Comparison of ENCODE assay signal across 1 cellular context in the genomic region with DNA sequence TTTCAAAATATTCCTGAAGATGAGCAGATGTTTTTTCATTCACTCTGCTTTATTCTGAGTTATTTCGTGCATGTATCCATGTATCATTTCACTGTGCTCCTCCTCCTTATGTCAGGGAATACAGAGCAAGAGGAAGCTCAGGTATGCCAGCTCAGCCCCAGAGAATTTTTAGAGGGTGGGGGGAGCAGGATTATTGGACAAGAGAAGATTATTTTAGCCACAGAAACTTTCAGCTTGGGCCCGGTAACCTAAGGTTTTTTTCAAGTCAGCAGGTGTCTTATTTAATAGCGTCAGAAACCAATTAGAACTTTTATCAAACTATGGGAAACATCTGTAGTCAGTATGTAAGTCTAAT.
TF ChIP-seq lines count a peak whose summit lies in the region.

No MANE protein-coding gene starts in this region.

TF ChIP-seq in H1, 55 proteins besides CTCF, POLR2A, EP300 and RAD21:
- no peak for TF ChIP-seq EZH2 (IDR thresholded peaks at IDR 0.05; ENCODE audit: low read depth, low read length, severe bottlenecking)
- no peak for TF ChIP-seq JUN (IDR thresholded peaks at IDR 0.05; ENCODE audit: low read depth, low read length)
- TF ChIP-seq GABPA (IDR thresholded peaks at IDR 0.05; ENCODE audit: borderline replicate concordance, insufficient read depth, low read length), result no peak
- TF ChIP-seq SP4 (IDR thresholded peaks at IDR 0.05; ENCODE audit: low read length), result no peak
- TF ChIP-seq POLR2AphosphoS5 (IDR thresholded peaks at IDR 0.05; ENCODE audit: low read depth, low read length), result no peak
- no peak for TF ChIP-seq CEBPB (IDR thresholded peaks at IDR 0.05; ENCODE audit: low read depth, low read length)
- TF ChIP-seq HDAC2 (IDR thresholded peaks at IDR 0.05; ENCODE audit: borderline replicate concordance in 1 of 2, low read depth in 2 of 2, low read length in 2 of 2), result no peak
- TF ChIP-seq CTBP2 (IDR thresholded peaks at IDR 0.05; ENCODE audit: borderline replicate concordance, insufficient read depth, insufficient read length, low read length), result no peak
- no peak for TF ChIP-seq PHF8 (conservative IDR thresholded peaks at IDR 0.05; ENCODE audit: low read depth, low read length)
- TF ChIP-seq HDAC6 (IDR thresholded peaks at IDR 0.05; ENCODE audit: low read depth, low read length), result no peak
- TF ChIP-seq SIX5 (IDR thresholded peaks at IDR 0.05; ENCODE audit: low read depth, low read length), result no peak
- no peak for TF ChIP-seq RNF2 (IDR thresholded peaks at IDR 0.05; ENCODE audit: borderline replicate concordance, low read depth, low read length, missing control alignments, poor library complexity, severe bottlenecking)
